1 cellular context compared by ENCODE assay signal in the genomic region with DNA sequence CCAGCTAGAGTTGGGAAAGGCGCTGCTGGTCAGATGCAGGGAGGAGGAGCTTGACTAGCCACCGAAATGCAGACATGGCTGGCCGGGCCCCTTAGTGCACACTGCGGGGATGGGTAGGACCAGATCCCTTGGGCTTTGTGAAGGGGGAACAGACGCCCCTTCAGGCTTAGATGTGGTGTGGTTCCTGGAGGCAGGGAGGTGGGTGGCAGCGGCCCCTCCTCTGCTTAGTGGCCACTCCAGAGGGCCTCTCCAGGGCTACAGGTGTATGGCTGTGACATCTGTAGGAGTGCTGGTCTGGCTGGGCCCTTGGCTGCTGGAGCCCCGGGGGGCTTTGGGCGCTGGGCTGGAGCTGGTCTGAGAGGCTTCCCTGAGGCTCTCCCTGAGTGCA.
TF ChIP-seq lines count a peak whose summit lies in the region.

No MANE protein-coding gene starts in this region.

TF ChIP-seq in HepG2, 621 proteins besides CTCF, POLR2A, EP300 and RAD21:
- TF ChIP-seq ZNF138 (CRISPR knock-in tag; IDR thresholded peaks at IDR 0.05; ENCODE audit: low read depth) (no peak), ZMYM3 (CRISPR knock-in tag; IDR thresholded peaks at IDR 0.05) (no peak), ZNF382 (CRISPR knock-in tag; IDR thresholded peaks at IDR 0.05; ENCODE audit: borderline replicate concordance) (no peak), ZNF768 (CRISPR knock-in tag; IDR thresholded peaks at IDR 0.05) (0 out of 2 replicates have a peak, but pooled peaks have one; percentile 18), GATAD2A (CRISPR knock-in tag; IDR thresholded peaks at IDR 0.05) (no peak), ZNF761 (CRISPR knock-in tag; conservative IDR thresholded peaks at IDR 0.05) (no peak), AGO2 (optimal IDR thresholded peaks at IDR 0.05; ENCODE audit: low read depth, low read length) (peak; percentile 98), RBM22 (optimal IDR thresholded peaks at IDR 0.05; ENCODE audit: low read length) (peak; percentile 94), HNRNPLL (IDR thresholded peaks at IDR 0.05; ENCODE audit: low read depth, low read length, poor library complexity, severe bottlenecking) (peak; percentile 28), ZNF143 (CRISPR knock-in tag; IDR thresholded peaks at IDR 0.05) (0 out of 2 replicates have a peak, but pooled peaks have one; percentile 14), RBFOX2 (IDR thresholded peaks at IDR 0.05; ENCODE audit: low read depth, low read length) (peak; percentile 23; the same call in 1 of the 2 replicates), POLR2AphosphoS2 (IDR thresholded peaks at IDR 0.05; ENCODE audit: low read depth, low read length) (peak; percentile 23; the same call in 1 of the 2 replicates), AGO1 (IDR thresholded peaks at IDR 0.05; ENCODE audit: low read depth, low read length, poor library complexity, severe bottlenecking) (peak; percentile 69)
- TF ChIP-seq, protein P1, sequence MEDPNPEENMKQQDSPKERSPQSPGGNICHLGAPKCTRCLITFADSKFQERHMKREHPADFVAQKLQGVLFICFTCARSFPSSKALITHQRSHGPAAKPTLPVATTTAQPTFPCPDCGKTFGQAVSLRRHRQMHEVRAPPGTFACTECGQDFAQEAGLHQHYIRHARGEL (CRISPR knock-in tag; IDR thresholded peaks at IDR 0.05), result no peak
- TF ChIP-seq, protein P2, sequence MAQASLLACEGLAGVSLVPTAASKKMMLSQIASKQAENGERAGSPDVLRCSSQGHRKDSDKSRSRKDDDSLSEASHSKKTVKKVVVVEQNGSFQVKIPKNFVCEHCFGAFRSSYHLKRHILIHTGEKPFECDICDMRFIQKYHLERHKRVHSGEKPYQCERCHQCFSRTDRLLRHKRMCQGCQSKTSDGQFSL (CRISPR knock-in tag; IDR thresholded peaks at IDR 0.05), result 0 out of 2 replicates have a peak, but pooled peaks have one; percentile 46
